ENCODE assay signal across 27 cellular contexts in genomic region chr1:197808843-197809242, GRCh38. TPM values are rescaled to one million over a fixed set of nuclear protein-coding genes. Genes with fewer than 3 reads are reported as not detected.
DNase-seq lines count a peak whose midpoint lies in the region; ATAC-seq, FAIRE-seq and TF ChIP-seq lines count a peak whose summit lies in the region.
"Had no signal": no experiment of that assay in that cellular context is flagged by ENCODE, and none has a peak within 500 bp of the region (broad histone marks: within the 10 kb centered on the region; RNA-seq: fewer than 3 reads in every experiment).

No MANE protein-coding gene starts in this region.

- H3K23ac ChIP-seq in H1 (ENCODE audit: insufficient read length), result no peak overlapping the region

- no peak overlapping the region for H3K14ac ChIP-seq in H1 (ENCODE audit: insufficient read length)

- H3K9me3 ChIP-seq in HepG2 (ENCODE audit: low read length) (no peaks in the 10 kb centered on the region), right lobe of liver (no peaks in the 10 kb centered on the region), H1 (ENCODE audit: insufficient read depth in 2 of 2, low read depth in 1 of 2, low read length in 1 of 2) (no peaks in the 10 kb centered on the region)

- H3K27me3 ChIP-seq in HepG2 (ENCODE audit: control insufficient read depth in 1 of 2, insufficient read depth in 2 of 2, low read length in 2 of 2) (no peaks in the 10 kb centered on the region), right lobe of liver (no peaks in the 10 kb centered on the region), H1 (replicated peaks in 1 of 4; ENCODE audit: control insufficient read depth in 3 of 4, extremely low read depth in 1 of 4, insufficient read depth in 3 of 4, low read length in 3 of 4) (no peaks in the 10 kb centered on the region)
- H3K27me3 ChIP-seq: gastroesophageal sphincter, spleen had no signal

- H4K91ac ChIP-seq in H1 (replicated peaks; ENCODE audit: insufficient read length, low read length), result no peak overlapping the region

- no peak overlapping the region for H2BK20ac ChIP-seq in H1 (ENCODE audit: low read length)

- WGBS in HepG2 (ENCODE audit: low lambda C conversion rate), result 0% methylated on average over 3 of the region's 3 CpGs
- 42% methylated on average over 3 of the region's 3 CpGs for WGBS in right lobe of liver (ENCODE audit: insufficient coverage, low coverage, low lambda C conversion rate, missing lambda C conversion rate)
- WGBS in H1 (ENCODE audit: extremely low coverage in 1 of 2, insufficient coverage in 1 of 2, insufficient read length in 1 of 2, insufficient replicate concordance in 2 of 2, low coverage in 1 of 2, low lambda C conversion rate in 2 of 2, missing lambda C conversion rate in 1 of 2), 2 experiments, result 76% methylated on average over 3 of the region's 3 CpGs; no CpG with 5 or more reads in 1 of the 2 experiments

- no peak for FAIRE-seq in HepG2 (lab: Jason Lieb, UNC)
- FAIRE-seq in H1 (lab: Jason Lieb, UNC), result no peak
- FAIRE-seq: GM18507 had no signal

- H3K79me1 ChIP-seq in H1 (ENCODE audit: low read depth, low read length), result no peaks in the 10 kb centered on the region

- BruUV-seq in HepG2 (replicated peaks; lab: Mats Ljungman, UMichigan), result no TSS peak

- H3K9me3 Mint-ChIP-seq in progenitor cell of endocrine pancreas (ENCODE audit: low read depth), result peaks cover 3% of the 10 kb centered on the region
- H3K9me3 Mint-ChIP-seq: activated naive CD4-positive, alpha-beta T cell treated with anti-CD3 and anti-CD28 coated beads, Interleukin-2, amount 10 ng/mL, durations not matched to agents 7 days and 5 days; stimulated activated naive CD8-positive, alpha-beta T cell treated with anti-CD3 and anti-CD28 coated beads, Interleukin-15, Interleukin-2, amounts not matched to agents 100 ng/mL and 50 ng/mL, for 24 hours had no signal

- TF ChIP-seq POLR2A in HepG2 (IDR thresholded peaks at IDR 0.05; ENCODE audit: insufficient read depth in 1 of 2, low read depth in 2 of 2, low read length in 2 of 2), result no peak
- TF ChIP-seq POLR2A in right lobe of liver (IDR thresholded peaks at IDR 0.05), result no peak
- TF ChIP-seq POLR2A in H1 (IDR thresholded peaks at IDR 0.05; ENCODE audit: control extremely low read depth in 1 of 2, low read depth in 2 of 2, low read length in 2 of 2), result no peak

- H3K4me3 ChIP-seq in HepG2 (replicated peaks in 1 of 3; ENCODE audit: insufficient read depth in 1 of 3, low read depth in 2 of 3, low read length in 3 of 3) (no peak overlapping the region), right lobe of liver (no peak overlapping the region), H1 (ENCODE audit: extremely low read depth in 1 of 4, insufficient read depth in 2 of 4, low read depth in 3 of 4, low read length in 4 of 4) (no peak overlapping the region)
- H3K4me3 ChIP-seq: coronary artery, gastroesophageal sphincter, spleen had no signal

- no peak overlapping the region for H3K27ac Mint-ChIP-seq in progenitor cell of endocrine pancreas
- H3K27ac Mint-ChIP-seq: activated CD8-positive, alpha-beta memory T cell treated with anti-CD3 and anti-CD28 coated beads, Interleukin-2, amount 10 ng/mL, durations not matched to agents 7 days and 5 days; activated naive CD4-positive, alpha-beta T cell treated with anti-CD3 and anti-CD28 coated beads, Interleukin-2, amount 10 ng/mL, durations not matched to agents 7 days and 5 days; stimulated activated naive CD8-positive, alpha-beta T cell treated with anti-CD3 and anti-CD28 coated beads, Interleukin-15, Interleukin-2, amounts not matched to agents 100 ng/mL and 50 ng/mL, for 24 hours; T-helper 2 cell treated with Interferon-gamma antibody and Interleukin-4, amounts not matched to agents 5 μg/mL and 100 μg/mL, for 36 hours had no signal

- no peak overlapping the region for H2AK5ac ChIP-seq in H1 (ENCODE audit: low read depth, low read length)

- H4K5ac ChIP-seq in H1 (ENCODE audit: insufficient read length, low read depth, low read length), result no peak overlapping the region

- H4K8ac ChIP-seq in H1 (ENCODE audit: extremely low read depth, insufficient read depth, low read length), result no peak overlapping the region

- H3K56ac ChIP-seq in H1 (replicated peaks; ENCODE audit: insufficient read length, low read depth, low read length), result no peak overlapping the region

- H3K4me2 ChIP-seq in HepG2 (ENCODE audit: low read depth, low read length), result peak overlapping the region; percentile 59
- H3K4me2 ChIP-seq in H1 (ENCODE audit: insufficient read depth in 1 of 2, low read depth in 2 of 2, low read length in 2 of 2), result no peak overlapping the region

- H4K20me1 ChIP-seq in HepG2 (ENCODE audit: insufficient read depth, low read length) (no peaks in the 10 kb centered on the region), H1 (replicated peaks in 1 of 2; ENCODE audit: control insufficient read depth in 1 of 2, insufficient read depth in 2 of 2, low read length in 2 of 2) (no peaks in the 10 kb centered on the region)

- peaks cover 29% of the 10 kb centered on the region for H3K4me1 Mint-ChIP-seq in progenitor cell of endocrine pancreas (ENCODE audit: low read depth)
- H3K4me1 Mint-ChIP-seq: activated naive CD4-positive, alpha-beta T cell treated with anti-CD3 and anti-CD28 coated beads, Interleukin-2, amount 10 ng/mL, durations not matched to agents 7 days and 5 days had no signal

- H3K27ac ChIP-seq in HepG2 (ENCODE audit: extremely low read length, insufficient read depth, low read length) (no peak overlapping the region), right lobe of liver (no peak overlapping the region), H1 (ENCODE audit: low read depth, low read length) (no peak overlapping the region)
- H3K27ac ChIP-seq: 22Rv1, coronary artery, gastroesophageal sphincter, spleen, VCaP had no signal

- no peak overlapping the region; the same call in 1 of the 2 replicates for H2BK5ac ChIP-seq in H1 (ENCODE audit: low read depth, low read length)

- TF ChIP-seq RAD21 in HepG2 (CRISPR knock-in tag; IDR thresholded peaks at IDR 0.05) (no peak), H1 (IDR thresholded peaks at IDR 0.05 in 1 of 2, conservative IDR thresholded peaks at IDR 0.05 in 1 of 2; ENCODE audit: low read depth in 2 of 2, low read length in 2 of 2) (no peak)

- no peak for TF ChIP-seq CTCF in HepG2 (CRISPR knock-in tag; IDR thresholded peaks at IDR 0.05)
- no peak for TF ChIP-seq CTCF in right lobe of liver (IDR thresholded peaks at IDR 0.05)
- TF ChIP-seq CTCF in H1 (IDR thresholded peaks at IDR 0.05; ENCODE audit: control extremely low read depth in 1 of 3, insufficient read depth in 1 of 3, low read depth in 1 of 3, low read length in 3 of 3), result no peak
- TF ChIP-seq CTCF in progenitor cell of endocrine pancreas (IDR thresholded peaks at IDR 0.05; ENCODE audit: unreplicated experiment), result no peak

- H3K36me3 ChIP-seq in HepG2 (replicated peaks in 1 of 2; ENCODE audit: control insufficient read depth in 1 of 2, insufficient read depth in 2 of 2, low read length in 2 of 2), result no peaks in the 10 kb centered on the region
- H3K36me3 ChIP-seq in right lobe of liver, result no peaks in the 10 kb centered on the region
- H3K36me3 ChIP-seq in H1 (ENCODE audit: control insufficient read depth in 2 of 4, insufficient read depth in 4 of 4, low read length in 3 of 4), result no peaks in the 10 kb centered on the region
- H3K36me3 ChIP-seq: gastroesophageal sphincter, spleen had no signal

- H3K18ac ChIP-seq in H1 (ENCODE audit: extremely low read depth, low read length), result no peak overlapping the region

- no peak for TF ChIP-seq EP300 in HepG2 (IDR thresholded peaks at IDR 0.05; ENCODE audit: low read depth in 2 of 2, low read length in 2 of 2)
- no peak for TF ChIP-seq EP300 in HepG2 (CRISPR knock-in tag; IDR thresholded peaks at IDR 0.05; ENCODE audit: borderline replicate concordance)
- no peak for TF ChIP-seq EP300 in H1 (IDR thresholded peaks at IDR 0.05; ENCODE audit: borderline replicate concordance in 1 of 2, low read depth in 2 of 2, low read length in 2 of 2)

- CTCF ChIA-PET in HepG2 (lab: Yijun Ruan, JAX; ENCODE audit: low intra/inter-chr PET ratio, low total read pairs), result no interaction called here
- CTCF ChIA-PET in H1 (lab: Charles Lee; ENCODE audit: partially characterized antibody), result interaction anchor here (0.6 to 2.0 kb wide), 4 partner anchors 9 to 60 kb away, joined by 4 to 5 read pairs (median 5); no protein-coding TSS in a partner anchor

- H3K27me3 Mint-ChIP-seq in progenitor cell of endocrine pancreas, result no peaks in the 10 kb centered on the region
- H3K27me3 Mint-ChIP-seq: activated CD8-positive, alpha-beta memory T cell treated with anti-CD3 and anti-CD28 coated beads, Interleukin-2, amount 10 ng/mL, durations not matched to agents 7 days and 5 days; activated naive CD4-positive, alpha-beta T cell treated with anti-CD3 and anti-CD28 coated beads, Interleukin-2, amount 10 ng/mL, durations not matched to agents 7 days and 5 days; stimulated activated naive CD8-positive, alpha-beta T cell treated with anti-CD3 and anti-CD28 coated beads, Interleukin-15, Interleukin-2, amounts not matched to agents 100 ng/mL and 50 ng/mL, for 24 hours had no signal

- H3K79me2 ChIP-seq in HepG2 (ENCODE audit: insufficient read depth, low read length), result no peaks in the 10 kb centered on the region
- H3K79me2 ChIP-seq in H1 (ENCODE audit: control insufficient read depth in 1 of 2, insufficient read depth in 2 of 2, low read length in 2 of 2), result no peaks in the 10 kb centered on the region

- H3K23me2 ChIP-seq in H1 (ENCODE audit: low read depth, low read length), result no peaks in the 10 kb centered on the region

- H2BK120ac ChIP-seq in H1 (replicated peaks; ENCODE audit: low read depth, low read length), result no peak overlapping the region

- no peak overlapping the region for H2BK12ac ChIP-seq in H1 (ENCODE audit: low read depth, low read length)

- no peak overlapping the region for H3K4me3 Mint-ChIP-seq in progenitor cell of endocrine pancreas (ENCODE audit: low read depth)
- H3K4me3 Mint-ChIP-seq: activated CD8-positive, alpha-beta memory T cell treated with anti-CD3 and anti-CD28 coated beads, Interleukin-2, amount 10 ng/mL, durations not matched to agents 7 days and 5 days; activated naive CD4-positive, alpha-beta T cell treated with anti-CD3 and anti-CD28 coated beads, Interleukin-2, amount 10 ng/mL, durations not matched to agents 7 days and 5 days; stimulated activated naive CD8-positive, alpha-beta T cell treated with anti-CD3 and anti-CD28 coated beads, Interleukin-15, Interleukin-2, amounts not matched to agents 100 ng/mL and 50 ng/mL, for 24 hours; T-helper 2 cell treated with Interferon-gamma antibody and Interleukin-4, amounts not matched to agents 5 μg/mL and 100 μg/mL, for 36 hours had no signal

- no peak overlapping the region for H3K4ac ChIP-seq in H1 (replicated peaks; ENCODE audit: insufficient read length, low read depth, low read length)

- H3K9ac ChIP-seq in HepG2 (ENCODE audit: insufficient read depth, low read depth, low read length) (no peak overlapping the region), H1 (replicated peaks in 1 of 4; ENCODE audit: extremely low read depth in 1 of 4, low read depth in 3 of 4, low read length in 3 of 4) (no peak overlapping the region)

- POLR2A ChIA-PET in HepG2 (lab: Yijun Ruan, JAX), result interaction anchor here (1.1 kb wide), 1 partner anchor 94 kb away, joined by 3 read pairs; the partner anchor contains the start of gene C1orf53
- POLR2A ChIA-PET in H1 (lab: Charles Lee; ENCODE audit: partially characterized antibody), result interaction anchor here (1.0 to 1.3 kb wide), 2 partner anchors 33 to 102 kb away, joined by 3 read pairs; partner anchors contain the start of gene DENND1B

- no peak overlapping the region for H2BK15ac ChIP-seq in H1 (ENCODE audit: low read length)

- H2AFZ ChIP-seq in HepG2 (ENCODE audit: low read length), result no peak overlapping the region
- H2AFZ ChIP-seq in H1 (ENCODE audit: low read length), result 0 out of 2 replicates have a peak overlapping the region, but pooled peaks have one; percentile 4

- in situ Hi-C loops in HepG2 (cut with HindIII; ENCODE audit: extremely low pct_ligation_motif_present, low pct_unique_long_range_greater_than_20kb), result no loop called here

- intact Hi-C loops in HepG2 (cut with micrococcal nuclease; ENCODE audit: unreplicated experiment), result no loop called here
- intact Hi-C loops in right lobe of liver (cut with DNase I), result no loop called here

- peaks cover 36% of the 10 kb centered on the region for H3K4me1 ChIP-seq in HepG2 (ENCODE audit: insufficient read depth, low read length)
- no peaks in the 10 kb centered on the region for H3K4me1 ChIP-seq in right lobe of liver
- H3K4me1 ChIP-seq in H1 (replicated peaks in 1 of 4; ENCODE audit: control insufficient read depth in 3 of 4, insufficient read depth in 4 of 4, low read length in 3 of 4), result peaks cover 0 to 36% (median 18%) of the 10 kb centered on the region in 4 experiments; a peak in 5 of 7 replicates
- H3K4me1 ChIP-seq: gastroesophageal sphincter, spleen had no signal

- no peaks in the 10 kb centered on the region for H3K36me3 Mint-ChIP-seq in progenitor cell of endocrine pancreas (ENCODE audit: insufficient read depth)
- H3K36me3 Mint-ChIP-seq: activated naive CD4-positive, alpha-beta T cell treated with anti-CD3 and anti-CD28 coated beads, Interleukin-2, amount 10 ng/mL, durations not matched to agents 7 days and 5 days had no signal

- ATAC-seq in HepG2, result peak; percentile 52
- no peak for ATAC-seq in right lobe of liver
- no peak for ATAC-seq in HG03139 (IDR thresholded peaks at IDR 0.05; ENCODE audit: unreplicated experiment)
- no peak for ATAC-seq in GM21381 (IDR thresholded peaks at IDR 0.05; ENCODE audit: unreplicated experiment)
- ATAC-seq: activated CD8-positive, alpha-beta memory T cell treated with anti-CD3 and anti-CD28 coated beads, Interleukin-2, amount 10 ng/mL, durations not matched to agents 7 days and 5 days; gastroesophageal sphincter; left lobe of liver; SK-N-SH treated with all-trans-retinoic acid at 6 μM for 48 hours had no signal

- no peak for DNase-seq in HepG2 (ENCODE audit: low spot score)
- no peak for DNase-seq in right lobe of liver
- DNase-seq in NCI-H2171 (lab: John Stamatoyannopoulos, UW), result peak; percentile 3
- DNase-seq in H1 (ENCODE audit: low read depth in 1 of 2, low spot score in 2 of 2), result no peak
- DNase-seq in progenitor cell of endocrine pancreas (ENCODE audit: low spot score, unreplicated experiment), result no peak
- no peak for DNase-seq in activated T-cell treated with anti-CD3 and anti-CD28 coated beads, Interleukin-2, amount 50 U/mL, for 48 hours
- DNase-seq: activated CD4-positive, alpha-beta T cell treated with anti-CD3 and anti-CD28 coated beads, Interleukin-2, amount 50 U/mL, for 1 hour; activated CD8-positive, alpha-beta memory T cell treated with anti-CD3 and anti-CD28 coated beads, Interleukin-2, amount 10 ng/mL, durations not matched to agents 7 days and 5 days; activated naive CD4-positive, alpha-beta T cell treated with anti-CD3 and anti-CD28 coated beads, Interleukin-2, amount 10 ng/mL, durations not matched to agents 7 days and 5 days; amygdala; hippocampal formation; MV-4-11; NCI-H1694; NCI-H69; spleen; stimulated activated CD4-positive, alpha-beta T cell treated with anti-CD3 and anti-CD28 coated beads, Interleukin-4, amount 100 ng/mL, for 24 hours had no signal

RNA-seq across cellular contexts. Expression of gene DENND1B, which starts 33.6 kb away (rescaled TPM):
- total RNA-seq in HepG2 (2016; rRNA removed; fragmentation: Illumina TruSeq; extraction: Trizol) (5.7 and 7.5 TPM in 2 replicates), right lobe of liver (1 to 10 TPM; 6.4 to 8.9 (median 7.3) TPM), progenitor cell of endocrine pancreas (15.7 and 18.3 TPM in 2 replicates)
- total RNA-seq in HepG2 (2016; cell fraction: cytosol; rRNA removed; fragmentation: Illumina TruSeq; extraction: Trizol; ENCODE audit: low read depth), result 8.2 and 9.3 TPM in 2 replicates
- total RNA-seq in HepG2 (2016; cell fraction: insoluble cytoplasmic fraction; rRNA removed; fragmentation: Illumina TruSeq; extraction: Trizol), result 6.2 and 6.5 TPM in 2 replicates
- 4.1 and 4.5 TPM in 2 replicates for total RNA-seq in HepG2 (2016; cell fraction: membrane; rRNA removed; fragmentation: Illumina TruSeq; extraction: Trizol)
- total RNA-seq in HepG2 (2016; cell fraction: nucleus; rRNA removed; fragmentation: Illumina TruSeq; extraction: Trizol), result 18.2 and 22.5 TPM in 2 replicates
- polyA plus RNA-seq in HepG2 (2011; rRNA removed) (2.1 and 2.6 TPM in 2 replicates), H1 (2011; rRNA removed) (0.74 and 1.0 TPM in 2 replicates)
- 0.89 and 1.2 TPM in 2 replicates for polyA plus RNA-seq in HepG2 (2011; cell fraction: cytosol; rRNA removed)
- 2.4 and 3.0 TPM in 2 replicates for polyA plus RNA-seq in HepG2 (2011; cell fraction: nucleus; rRNA removed)
- 1.9 TPM in 2 replicates for polyA plus RNA-seq in HepG2 (2012)
- 0.51 and 0.55 TPM in 2 replicates for polyA plus RNA-seq in HepG2 (2016; cell fraction: cytosol; fragmentation: Illumina TruSeq; extraction: Trizol; ENCODE audit: low read depth)
- 3.2 and 3.4 TPM in 2 replicates for polyA plus RNA-seq in HepG2 (2016; cell fraction: insoluble cytoplasmic fraction; fragmentation: Illumina TruSeq; extraction: Trizol; ENCODE audit: low read depth)
- 0.77 and 0.92 TPM in 2 replicates for polyA plus RNA-seq in HepG2 (2016; cell fraction: membrane; fragmentation: Illumina TruSeq; extraction: Trizol; ENCODE audit: low read depth)
- 3.9 and 4.6 TPM in 2 replicates for polyA plus RNA-seq in HepG2 (2016; cell fraction: nucleus; fragmentation: Illumina TruSeq; extraction: Trizol; ENCODE audit: insufficient read depth, low read depth)
- 10.7 and 15.7 TPM in 2 replicates for polyA minus RNA-seq in HepG2 (2011; rRNA and poly(A)+ RNA removed; ENCODE audit: low replicate concordance)
- 3.7 and 5.0 TPM in 2 replicates for polyA minus RNA-seq in HepG2 (2011; cell fraction: cytosol; rRNA and poly(A)+ RNA removed)
- 39.9 and 40.9 TPM in 2 replicates for polyA minus RNA-seq in HepG2 (2011; cell fraction: nucleus; rRNA and poly(A)+ RNA removed)
- total RNA-seq in H1 (2021; fragmentation: NEBNext Ultra II Directional; extraction: Animal tissue kit (Norgen Biotek cat#: 25700)), result 2.5 and 3.3 TPM in 2 replicates
- polyA plus RNA-seq in H1 (2011; cell fraction: cytosol; rRNA removed), result 0.71 TPM
- 1.9 TPM for polyA plus RNA-seq in H1 (2011; cell fraction: nucleus; rRNA removed)
- 0.76 to 2.5 TPM (median 0.87 TPM) in 4 replicates for polyA plus RNA-seq in H1 (2012, experiment 1 of 2)
- 0.03 TPM for polyA plus RNA-seq in H1 (2012, experiment 2 of 2)
- 1.3 TPM for polyA plus RNA-seq in H1 (2013, experiment 1 of 2)
- polyA plus RNA-seq in H1 (2013, experiment 2 of 2), result 1.3 TPM
- 8.5 and 14.7 TPM in 2 replicates for polyA minus RNA-seq in H1 (2011; rRNA and poly(A)+ RNA removed)
- 2.1 TPM for polyA minus RNA-seq in H1 (2011; cell fraction: cytosol; rRNA and poly(A)+ RNA removed)
- 23.6 TPM for polyA minus RNA-seq in H1 (2011; cell fraction: nucleus; rRNA and poly(A)+ RNA removed)
